In genomic region chr10:30968711-30969110, GRCh38 we compare ENCODE assay signal across 24 cellular contexts.
A peak's percentile ranks its signal among the peaks of the same experiment; 100 is the strongest.
DNase-seq lines count a peak whose midpoint lies in the region; ATAC-seq and TF ChIP-seq lines count a peak whose summit lies in the region.
"Had no signal": no experiment of that assay in that cellular context is flagged by ENCODE, and none has a peak within 500 bp of the region (broad histone marks: within the 10 kb centered on the region; RNA-seq: fewer than 3 reads in every experiment).

No MANE protein-coding gene starts in this region.

- H3K27me3 Mint-ChIP-seq in activated T-helper 1 cell treated with anti-CD3 and anti-CD28 coated beads, Interleukin-12 subunit alpha, Interleukin-12 subunit beta, Interleukin-2, Interleukin-4 antibody, amounts not matched to agents 30 ng/mL and 10 ng/mL and 1 ng/mL, durations not matched to agents 14 hours and 24 hours and 36 hours (ENCODE audit: insufficient read depth) = no peaks in the 10 kb centered on the region
- H3K27me3 Mint-ChIP-seq: CD4-positive, CD25-positive, alpha-beta regulatory T cell had no signal

- peaks cover 17% of the 10 kb centered on the region for H3K4me1 Mint-ChIP-seq in activated T-helper 1 cell treated with anti-CD3 and anti-CD28 coated beads, Interleukin-12 subunit alpha, Interleukin-12 subunit beta, Interleukin-2, Interleukin-4 antibody, amounts not matched to agents 30 ng/mL and 10 ng/mL and 1 ng/mL, durations not matched to agents 14 hours and 24 hours and 36 hours (ENCODE audit: low read depth)
- H3K4me1 Mint-ChIP-seq: H9 had no signal

- peak overlapping the region; percentile 83 for H3K9ac ChIP-seq in adipocyte (ENCODE audit: low read length)

- H3K27me3 ChIP-seq in HL-60 (ENCODE audit: insufficient read depth, poor library complexity, severe bottlenecking) = no peaks in the 10 kb centered on the region
- H3K27me3 ChIP-seq in adipocyte (replicated peaks; ENCODE audit: control insufficient read depth, insufficient read depth, low read length) = no peaks in the 10 kb centered on the region
- no peaks in the 10 kb centered on the region for H3K27me3 ChIP-seq in gastrocnemius medialis
- H3K27me3 ChIP-seq: BE2C had no signal

- peaks cover 2% of the 10 kb centered on the region for H3K36me3 Mint-ChIP-seq in activated T-helper 1 cell treated with anti-CD3 and anti-CD28 coated beads, Interleukin-12 subunit alpha, Interleukin-12 subunit beta, Interleukin-2, Interleukin-4 antibody, amounts not matched to agents 30 ng/mL and 10 ng/mL and 1 ng/mL, durations not matched to agents 14 hours and 24 hours and 36 hours (ENCODE audit: low read depth)

- in situ Hi-C loops in gastrocnemius medialis (cut with MboI; ENCODE audit: low sequenced_read_pairs in 4 of 4) = no loop called here

- TF ChIP-seq CTCF in HL-60 (IDR thresholded peaks at IDR 0.05; ENCODE audit: insufficient read depth, low read length) (no peak), gastrocnemius medialis (IDR thresholded peaks at IDR 0.05 in 4 of 5, conservative IDR thresholded peaks at IDR 0.05 in 1 of 5) (no peak)

- ATAC-seq in gastrocnemius medialis = no peak
- no peak for ATAC-seq in HG03139 (IDR thresholded peaks at IDR 0.05; ENCODE audit: unreplicated experiment)
- ATAC-seq: GM12878, HepG2, K562 had no signal

- intact Hi-C loops in gastrocnemius medialis (cut with DNase I; ENCODE audit: low total_unique reads) = no loop called here
- intact Hi-C loops in activated T-helper 1 cell treated with anti-CD3 and anti-CD28 coated beads, Interleukin-12 subunit alpha, Interleukin-12 subunit beta, Interleukin-2, Interleukin-4 antibody, amounts not matched to agents 30 ng/mL and 10 ng/mL and 1 ng/mL, durations not matched to agents 14 hours and 24 hours and 36 hours (cut with micrococcal nuclease) = no loop called here

- H3K9me3 Mint-ChIP-seq in activated T-helper 1 cell treated with anti-CD3 and anti-CD28 coated beads, Interleukin-12 subunit alpha, Interleukin-12 subunit beta, Interleukin-2, Interleukin-4 antibody, amounts not matched to agents 30 ng/mL and 10 ng/mL and 1 ng/mL, durations not matched to agents 14 hours and 24 hours and 36 hours = peaks cover 3% of the 10 kb centered on the region
- H3K9me3 Mint-ChIP-seq: H9, HFFc6 had no signal

- no peak for DNase-seq in HL-60 (ENCODE audit: low read depth in 1 of 2, low spot score in 1 of 2)
- DNase-seq in MV-4-11 (lab: John Stamatoyannopoulos, UW) = peak; percentile 56
- no peak for DNase-seq in adipocyte (ENCODE audit: low read depth)
- DNase-seq in gastrocnemius medialis = no peak
- no peak for DNase-seq in NAMALWA (ENCODE audit: low spot score)
- no peak for DNase-seq in activated T-helper 1 cell treated with anti-CD3 and anti-CD28 coated beads, Interleukin-12 subunit alpha, Interleukin-12 subunit beta, Interleukin-2, Interleukin-4 antibody, amounts not matched to agents 30 ng/mL and 10 ng/mL and 1 ng/mL, durations not matched to agents 14 hours and 24 hours and 36 hours (ENCODE audit: low spot score)
- DNase-seq: BE2C; CD4-positive, CD25-positive, alpha-beta regulatory T cell; DMS79 treated with DMSO at 0.1 percent for 48 hours; H9; HFFc6; NCI-H1048; NCI-H1417 treated with DMSO at 0.1 percent for 48 hours; NCI-H187 treated with DMSO at 0.1 percent for 48 hours; NCI-H2107; NCI-H748 treated with DMSO at 0.1 percent for 48 hours; PC-9; RPMI8226; SHP77 had no signal

- no peak overlapping the region for H3K4me3 Mint-ChIP-seq in activated T-helper 1 cell treated with anti-CD3 and anti-CD28 coated beads, Interleukin-12 subunit alpha, Interleukin-12 subunit beta, Interleukin-2, Interleukin-4 antibody, amounts not matched to agents 30 ng/mL and 10 ng/mL and 1 ng/mL, durations not matched to agents 14 hours and 24 hours and 36 hours
- H3K4me3 Mint-ChIP-seq: CD4-positive, CD25-positive, alpha-beta regulatory T cell; H9; HFFc6 had no signal

- peak overlapping the region; percentile 13; the same call in 1 of the 2 replicates for H3K27ac ChIP-seq in HL-60 (replicated peaks)
- peak overlapping the region; percentile 84 to 93 (median 89) for H3K27ac ChIP-seq in gastrocnemius medialis
- H3K27ac ChIP-seq: PC-9, SK-N-MC had no signal

- TF ChIP-seq POLR2A in gastrocnemius medialis (IDR thresholded peaks at IDR 0.05) = no peak

- H3K4me3 ChIP-seq in HL-60 (replicated peaks; ENCODE audit: insufficient read depth, low read length) = no peak overlapping the region
- no peak overlapping the region for H3K4me3 ChIP-seq in adipocyte (ENCODE audit: low read length)
- no peak overlapping the region for H3K4me3 ChIP-seq in gastrocnemius medialis
- H3K4me3 ChIP-seq: GM12878, K562, PC-9, SK-N-MC had no signal

- H3K9me3 ChIP-seq in adipocyte (ENCODE audit: control insufficient read depth, low read length) (no peaks in the 10 kb centered on the region), gastrocnemius medialis (no peaks in the 10 kb centered on the region)
- H3K9me3 ChIP-seq: BE2C had no signal

- H3K36me3 ChIP-seq in adipocyte (ENCODE audit: control insufficient read depth, insufficient read depth, low read length, severe bottlenecking) = no peaks in the 10 kb centered on the region
- H3K36me3 ChIP-seq in gastrocnemius medialis = no peaks in the 10 kb centered on the region
- H3K36me3 ChIP-seq: BE2C had no signal

- H3K27ac Mint-ChIP-seq in activated T-helper 1 cell treated with anti-CD3 and anti-CD28 coated beads, Interleukin-12 subunit alpha, Interleukin-12 subunit beta, Interleukin-2, Interleukin-4 antibody, amounts not matched to agents 30 ng/mL and 10 ng/mL and 1 ng/mL, durations not matched to agents 14 hours and 24 hours and 36 hours = no peak overlapping the region
- H3K27ac Mint-ChIP-seq: CD4-positive, CD25-positive, alpha-beta regulatory T cell; H9; HFFc6 had no signal

- H3K4me1 ChIP-seq in adipocyte (ENCODE audit: control insufficient read depth, insufficient read depth, low read length) (peaks cover 68% of the 10 kb centered on the region), gastrocnemius medialis (peaks cover 40 to 44% of the 10 kb centered on the region in 2 donors)
- H3K4me1 ChIP-seq: BE2C had no signal
